In genomic region chr7:23721456-23721855, GRCh38 we compare ENCODE assay signal across 25 cellular contexts.
"Had no signal": no experiment of that assay in that cellular context is flagged by ENCODE, and none has a peak within 500 bp of the region (broad histone marks: within the 10 kb centered on the region; RNA-seq: fewer than 3 reads in every experiment).

No MANE protein-coding gene starts in this region.

- H3K36me3 Mint-ChIP-seq: activated naive CD8-positive, alpha-beta T cell treated with anti-CD3 and anti-CD28 coated beads, Interleukin-2, amount 10 ng/mL, durations not matched to agents 7 days and 5 days; WTC11 had no signal

- H3K4me3 ChIP-seq: adrenal gland, breast epithelium, SJSA1 had no signal

- H3K36me3 ChIP-seq: adrenal gland, breast epithelium, SJSA1 had no signal

- H3K4me1 Mint-ChIP-seq: activated naive CD8-positive, alpha-beta T cell treated with anti-CD3 and anti-CD28 coated beads, Interleukin-2, amount 10 ng/mL, durations not matched to agents 7 days and 5 days had no signal

- ATAC-seq: activated CD8-positive, alpha-beta T cell treated with anti-CD3 and anti-CD28 coated beads, Interleukin-2, amount 10 ng/mL, durations not matched to agents 7 days and 5 days; SK-N-SH treated with all-trans-retinoic acid at 6 μM for 48 hours; WTC11 had no signal

- H3K4me1 ChIP-seq: adrenal gland, breast epithelium had no signal

- DNase-seq: activated CD4-positive, alpha-beta T cell treated with anti-CD3 and anti-CD28 coated beads for 48 hours; activated CD4-positive, alpha-beta T cell treated with anti-CD3 and anti-CD28 coated beads, Interleukin-2, amount 50 U/mL, for 4 hours; activated CD4-positive, CD25-positive, alpha-beta regulatory T cell treated with anti-CD3 and anti-CD28 coated beads, Interleukin-2, amount 50 U/mL, for 72 hours; activated CD8-positive, alpha-beta memory T cell treated with anti-CD3 and anti-CD28 coated beads, Interleukin-2, amount 50 U/mL, for 48 hours; activated CD8-positive, alpha-beta T cell treated with anti-CD3 and anti-CD28 coated beads, Interleukin-2, amount 10 ng/mL, durations not matched to agents 7 days and 5 days; activated naive CD4-positive, alpha-beta T cell treated with anti-CD3 and anti-CD28 coated beads, Interleukin-2, amount 50 U/mL, for 16 hours; activated naive CD8-positive, alpha-beta T cell treated with anti-CD3 and anti-CD28 coated beads, Interleukin-2, amount 10 ng/mL, durations not matched to agents 7 days and 5 days; activated T-cell treated with anti-CD3 and anti-CD28 coated beads, Interleukin-2, amount 50 U/mL, for 1 hour; adrenal gland; aorta; caudate nucleus; Karpas-422; MM.1S; NCI-H1105; NCI-H1436; NCI-H1694 treated with DMSO at 0.1 percent for 48 hours; NCI-H2081; NCI-H446; NCI-H524; SHP77; SW 1271 had no signal

- H3K27ac ChIP-seq: adrenal gland, breast epithelium had no signal

- H3K27me3 ChIP-seq: adrenal gland, breast epithelium, SJSA1 had no signal

- H3K4me3 Mint-ChIP-seq: activated CD8-positive, alpha-beta T cell treated with anti-CD3 and anti-CD28 coated beads, Interleukin-2, amount 10 ng/mL, durations not matched to agents 7 days and 5 days; activated naive CD8-positive, alpha-beta T cell treated with anti-CD3 and anti-CD28 coated beads, Interleukin-2, amount 10 ng/mL, durations not matched to agents 7 days and 5 days had no signal

- H3K9me3 Mint-ChIP-seq: activated naive CD8-positive, alpha-beta T cell treated with anti-CD3 and anti-CD28 coated beads, Interleukin-2, amount 10 ng/mL, durations not matched to agents 7 days and 5 days; WTC11 had no signal

- H3K27ac Mint-ChIP-seq: activated CD8-positive, alpha-beta T cell treated with anti-CD3 and anti-CD28 coated beads, Interleukin-2, amount 10 ng/mL, durations not matched to agents 7 days and 5 days; activated naive CD8-positive, alpha-beta T cell treated with anti-CD3 and anti-CD28 coated beads, Interleukin-2, amount 10 ng/mL, durations not matched to agents 7 days and 5 days; WTC11 had no signal

- H3K9me3 ChIP-seq: adrenal gland, breast epithelium, SJSA1 had no signal
